ENCODE assay signal across 9 cellular contexts in genomic region chr6:42429042-42429574, GRCh38. TPM values are rescaled to one million over a fixed set of nuclear protein-coding genes. Genes with fewer than 3 reads are reported as not detected.
DNase-seq lines count a peak whose midpoint lies in the region; ATAC-seq, FAIRE-seq and TF ChIP-seq lines count a peak whose summit lies in the region.
"Had no signal": no experiment of that assay in that cellular context is flagged by ENCODE, and none has a peak within 500 bp of the region (broad histone marks: within the 10 kb centered on the region; RNA-seq: fewer than 3 reads in every experiment).

No MANE protein-coding gene starts in this region.

- intact Hi-C loops in HCT116 (cut with micrococcal nuclease), result no loop called here
- intact Hi-C loops in GM12878 (cut with micrococcal nuclease; ENCODE audit: unreplicated experiment), result no loop called here
- intact Hi-C loops in posterior vena cava (cut with DNase I), result no loop called here

- H3K27ac ChIP-seq in C4-2B (peak overlapping the region; percentile 4; the same call in 1 of the 2 replicates), HCT116 (ENCODE audit: low read depth, low read length) (no peak overlapping the region), GM12878 (ENCODE audit: control insufficient read depth, insufficient read depth) (peak overlapping the region; percentile 71)

- peak overlapping the region in 9 of 10 donors; percentile 33 to 81 (median 58) for H3K4me3 Mint-ChIP-seq in naive thymus-derived CD8-positive, alpha-beta T cell

- H3K9ac ChIP-seq in HCT116 (ENCODE audit: low read length) (no peak overlapping the region), GM12878 (ENCODE audit: control insufficient read depth, insufficient read depth, low read length) (peak overlapping the region; percentile 37)

- BruUV-seq in HCT116 (replicated peaks; lab: Mats Ljungman, UMichigan), result no TSS peak
- BruUV-seq in GM12878 (replicated peaks; lab: Mats Ljungman, UMichigan), result no TSS peak

- H3K79me2 ChIP-seq in HCT116 (ENCODE audit: insufficient read depth, low read length) (no peaks in the 10 kb centered on the region), GM12878 (ENCODE audit: control insufficient read depth, insufficient read depth, low read length) (peaks cover 12% of the 10 kb centered on the region)

- TF ChIP-seq POLR2A in HCT116 (IDR thresholded peaks at IDR 0.05; ENCODE audit: borderline replicate concordance, extremely low read depth, insufficient read depth, insufficient read length) (no peak), GM12878 (IDR thresholded peaks at IDR 0.05; ENCODE audit: low read depth, low read length) (no peak)

- SMC1A ChIA-PET in GM12878 (lab: Charles Lee; ENCODE audit: uncharacterized antibody, unreplicated experiment), result interaction anchor here (0.7 to 3.6 kb wide), 8 partner anchors 11 to 81 kb away, joined by 3 to 25 read pairs (median 8); no protein-coding TSS in a partner anchor

- peaks cover 0 to 13% (median 7%) of the 10 kb centered on the region in 9 donors for H3K9me3 Mint-ChIP-seq in naive thymus-derived CD8-positive, alpha-beta T cell

- in situ Hi-C loops in GM12878 (cut with MboI), result loop anchor here (5.0 kb wide), 1 partner anchor 48 kb away; no protein-coding TSS in a partner anchor

- H4K20me1 ChIP-seq in HCT116 (ENCODE audit: insufficient read depth), result no peaks in the 10 kb centered on the region
- H4K20me1 ChIP-seq in GM12878 (ENCODE audit: control insufficient read depth, insufficient read depth), result no peaks in the 10 kb centered on the region

- H3K27me3 ChIP-seq in HCT116 (ENCODE audit: insufficient read depth, low read length), result no peaks in the 10 kb centered on the region
- no peaks in the 10 kb centered on the region for H3K27me3 ChIP-seq in GM12878 (replicated peaks in 1 of 2; ENCODE audit: control insufficient read depth in 2 of 2, insufficient read depth in 2 of 2, low read length in 1 of 2)

- no peak for ATAC-seq in HCT116
- no peak for ATAC-seq in GM12878
- ATAC-seq in naive thymus-derived CD8-positive, alpha-beta T cell, result peak in 1 of 2 donors; percentile 49
- no peak for ATAC-seq in GM21423 (IDR thresholded peaks at IDR 0.05; ENCODE audit: unreplicated experiment)

- H3K27me3 Mint-ChIP-seq in naive thymus-derived CD8-positive, alpha-beta T cell, result no peaks in the 10 kb centered on the region

- no peak overlapping the region for H2AFZ ChIP-seq in HCT116 (ENCODE audit: low read depth, low read length, poor library complexity, severe bottlenecking)
- peak overlapping the region; percentile 46; the same call in 1 of the 2 replicates for H2AFZ ChIP-seq in GM12878 (ENCODE audit: control insufficient read depth, low read depth, low read length)

- RAD21 ChIA-PET in HCT116 (lab: Charles Lee; ENCODE audit: low non-redundant PET in 1 of 2, low total read pairs in 2 of 2, uncharacterized antibody in 2 of 2, unreplicated experiment in 2 of 2), result no interaction called here
- RAD21 ChIA-PET in GM12878 (lab: Charles Lee; ENCODE audit: unreplicated experiment), result interaction anchor here (1.1 to 2.8 kb wide), 6 partner anchors 12 to 118 kb away, joined by 3 to 18 read pairs (median 8); partner anchors contain the start of gene TRERF1

- DNase-seq in HCT116 (ENCODE audit: low read depth, low spot score) (no peak), GM12878 (ENCODE audit: low read depth, low spot score) (no peak), NCI-H510A (lab: John Stamatoyannopoulos, UW) (no peak), posterior vena cava (ENCODE audit: low spot score) (no peak), NCI-H1092 treated with DMSO at 0.1 percent for 48 hours (lab: John Stamatoyannopoulos, UW) (no peak)
- no peak for DNase-seq in naive thymus-derived CD8-positive, alpha-beta T cell
- DNase-seq: DMS153 had no signal

- peaks cover 14 to 31% (median 18%) of the 10 kb centered on the region in 3 donors for H3K36me3 Mint-ChIP-seq in naive thymus-derived CD8-positive, alpha-beta T cell

- H3K4me1 ChIP-seq in HCT116 (ENCODE audit: control insufficient read depth in 1 of 2, insufficient read depth in 2 of 2, low read length in 2 of 2), result peaks cover 7 to 8% of the 10 kb centered on the region in 2 experiments; a peak in 3 of 4 replicates
- H3K4me1 ChIP-seq in GM12878 (ENCODE audit: control insufficient read depth, insufficient read depth, low read length), result peaks cover 49% of the 10 kb centered on the region

- H3K36me3 ChIP-seq in HCT116 (ENCODE audit: control insufficient read depth in 1 of 2, insufficient read depth in 2 of 2, low read length in 2 of 2) (no peaks in the 10 kb centered on the region), GM12878 (ENCODE audit: control insufficient read depth in 2 of 2, insufficient read depth in 2 of 2, low read length in 1 of 2) (no peaks in the 10 kb centered on the region; a peak in 1 of 4 replicates)

- no peak for FAIRE-seq in GM12878 (lab: Jason Lieb, UNC)

- POLR2A ChIA-PET in HCT116 (lab: Charles Lee), result no interaction called here
- POLR2A ChIA-PET in GM12878 (lab: Charles Lee), result interaction anchor here (2.5 kb wide), 1 partner anchor 39 kb away, joined by 9 read pairs; no protein-coding TSS in a partner anchor
- POLR2A ChIA-PET in naive thymus-derived CD8-positive, alpha-beta T cell (lab: Charles Lee), result interaction anchor here (0.5 to 3.1 kb wide), 8 partner anchors 11 to 81 kb away, joined by 3 to 16 read pairs (median 5); partner anchors contain the start of gene TRERF1

- TF ChIP-seq CTCF in C4-2B (conservative IDR thresholded peaks at IDR 0.05) (no peak), HCT116 (IDR thresholded peaks at IDR 0.05 in 2 of 3, conservative IDR thresholded peaks at IDR 0.05 in 1 of 3; ENCODE audit: borderline replicate concordance in 1 of 3, insufficient read depth in 1 of 3, low read depth in 2 of 3, low read length in 2 of 3) (no peak), GM12878 (IDR thresholded peaks at IDR 0.05 in 2 of 3, conservative IDR thresholded peaks at IDR 0.05 in 1 of 3; ENCODE audit: control insufficient read depth in 2 of 3, extremely low read depth in 1 of 3, insufficient read depth in 1 of 3, low read depth in 3 of 3, low read length in 3 of 3) (no peak)

- H3K4me3 ChIP-seq in HCT116 (replicated peaks in 1 of 2; ENCODE audit: low read depth in 1 of 2, low read length in 2 of 2) (no peak overlapping the region), GM12878 (no peak overlapping the region)

- H3K27ac Mint-ChIP-seq in naive thymus-derived CD8-positive, alpha-beta T cell, result peak overlapping the region; percentile 56 to 96 (median 83)

- peak overlapping the region; percentile 9; the same call in 1 of the 2 replicates for H3K4me2 ChIP-seq in HCT116 (ENCODE audit: low read length)
- peak overlapping the region; percentile 75 for H3K4me2 ChIP-seq in GM12878 (ENCODE audit: control insufficient read depth, insufficient read depth)

- no peak for TF ChIP-seq EP300 in GM12878 (IDR thresholded peaks at IDR 0.05; ENCODE audit: borderline replicate concordance in 1 of 2, control insufficient read depth in 1 of 2, low read depth in 2 of 2, low read length in 2 of 2)

- H3K9me3 ChIP-seq in HCT116 (ENCODE audit: control insufficient read depth in 1 of 2, insufficient read depth in 1 of 2, low read depth in 1 of 2, low read length in 2 of 2) (peaks cover 4 to 12% of the 10 kb centered on the region in 2 experiments; a peak in 2 of 4 replicates), GM12878 (replicated peaks; ENCODE audit: control insufficient read depth, insufficient read depth, low read length) (peaks cover 7% of the 10 kb centered on the region; the same call in 2 of the 3 replicates)

- CTCF ChIA-PET in HCT116 (lab: Charles Lee) (no interaction called here), GM12878 (lab: Yijun Ruan, JAX) (interaction anchor here (1.3 to 1.9 kb wide), 2 partner anchors 13 to 38 kb away, joined by 3 to 11 read pairs; no protein-coding TSS in a partner anchor)

- H3K4me1 Mint-ChIP-seq in naive thymus-derived CD8-positive, alpha-beta T cell, result peaks cover 35 to 58% (median 55%) of the 10 kb centered on the region in 4 donors

- WGBS in GM12878 (ENCODE audit: insufficient coverage, insufficient replicate concordance, low lambda C conversion rate, missing lambda C conversion rate), result 2% methylated on average over 8 of the region's 8 CpGs

- no peak for TF ChIP-seq RAD21 in HCT116 (IDR thresholded peaks at IDR 0.05; ENCODE audit: low read depth)
- TF ChIP-seq RAD21 in GM12878 (IDR thresholded peaks at IDR 0.05; ENCODE audit: insufficient read depth, low read depth, low read length), result no peak

- no peaks in the 10 kb centered on the region for H3K9me2 ChIP-seq in HCT116 (ENCODE audit: insufficient read depth)

TF ChIP-seq in HCT116, 20 proteins besides CTCF, POLR2A, EP300 and RAD21 (continues in another document):
- TF ChIP-seq POLR2AphosphoS5 (IDR thresholded peaks at IDR 0.05; ENCODE audit: low read depth, low read length), result no peak
- TF ChIP-seq ELF1 (IDR thresholded peaks at IDR 0.05; ENCODE audit: borderline replicate concordance, low read depth), result no peak
- no peak for TF ChIP-seq SP1 (IDR thresholded peaks at IDR 0.05; ENCODE audit: low read depth)

TF ChIP-seq in GM12878, 131 proteins besides CTCF, POLR2A, EP300 and RAD21:
- TF ChIP-seq RUNX3 (IDR thresholded peaks at IDR 0.05; ENCODE audit: low read length) (peak; percentile 77), ZZZ3 (IDR thresholded peaks at IDR 0.05; ENCODE audit: control insufficient read depth, insufficient read length, low read depth) (no peak)

RNA-seq across cellular contexts. Expression of gene TRERF1, which starts 22.6 kb away (rescaled TPM):
- total RNA-seq in HCT116 (2021; ENCODE audit: unreplicated experiment), result 12.4 TPM
- polyA plus RNA-seq in HCT116 (2012), result 5.7 and 7.1 TPM in 2 replicates
- 18.5 and 22.0 TPM in 2 replicates for total RNA-seq in GM12878 (2013; cell fraction: nucleolus; rRNA removed)
- 10.1 and 10.7 TPM in 2 replicates for total RNA-seq in GM12878 (2014; rRNA removed)
- 7.5 and 7.9 TPM in 2 replicates for total RNA-seq in GM12878 (2014; rRNA removed; fragmentation: Illumina TruSeq; extraction: Trizol)
- 19.4 and 19.5 TPM in 2 replicates for total RNA-seq in GM12878 (2021)
- polyA plus RNA-seq in GM12878 (2011; ENCODE audit: low read depth), result 3.9 TPM
- polyA plus RNA-seq in GM12878 (2011; rRNA removed), result 1.9 and 2.3 TPM in 2 replicates
- polyA plus RNA-seq in GM12878 (2011; cell fraction: cytosol; rRNA removed), result 1.9 and 2.1 TPM in 2 replicates
- polyA plus RNA-seq in GM12878 (2011; cell fraction: nucleus; rRNA removed), result 5.0 and 6.6 TPM in 2 replicates
- polyA plus RNA-seq in GM12878 (2012), result 6.3 and 7.2 TPM in 2 replicates
- polyA plus RNA-seq in GM12878 (2014; fragmentation: Illumina TruSeq; extraction: Trizol), result 12.7 and 13.6 TPM in 2 replicates
- polyA plus RNA-seq in GM12878 (2014; fragmentation: Nextera tagmentation; extraction: Ambion mirVana), result 1 to 10 TPM; 2.2 to 2.6 TPM
- polyA plus RNA-seq in GM12878 (2014; rRNA removed), result 11.7 and 15.0 TPM in 2 replicates
- polyA plus RNA-seq in GM12878 (2016; fragmentation: Nextera tagmentation; extraction: Ambion mirVana), result 1 to 10 TPM; 5.5 to 6.6 TPM
- polyA minus RNA-seq in GM12878 (2011; rRNA and poly(A)+ RNA removed), result 2.2 and 3.4 TPM in 2 replicates
- polyA minus RNA-seq in GM12878 (2011; cell fraction: cytosol; rRNA and poly(A)+ RNA removed), result 1.7 and 2.7 TPM in 2 replicates
- polyA minus RNA-seq in GM12878 (2011; cell fraction: nucleus; rRNA and poly(A)+ RNA removed), result 1.3 and 2.6 TPM in 2 replicates
- total RNA-seq in naive thymus-derived CD8-positive, alpha-beta T cell, result 10 to 100 TPM; 17.5 to 18.2 TPM
- polyA plus RNA-seq in naive thymus-derived CD8-positive, alpha-beta T cell, result 1 to 10 TPM; 3.8 to 7.1 (median 5.4) TPM
- total RNA-seq in posterior vena cava, result 1 to 10 TPM; 3.4 to 5.6 TPM
